In the genomic region with DNA sequence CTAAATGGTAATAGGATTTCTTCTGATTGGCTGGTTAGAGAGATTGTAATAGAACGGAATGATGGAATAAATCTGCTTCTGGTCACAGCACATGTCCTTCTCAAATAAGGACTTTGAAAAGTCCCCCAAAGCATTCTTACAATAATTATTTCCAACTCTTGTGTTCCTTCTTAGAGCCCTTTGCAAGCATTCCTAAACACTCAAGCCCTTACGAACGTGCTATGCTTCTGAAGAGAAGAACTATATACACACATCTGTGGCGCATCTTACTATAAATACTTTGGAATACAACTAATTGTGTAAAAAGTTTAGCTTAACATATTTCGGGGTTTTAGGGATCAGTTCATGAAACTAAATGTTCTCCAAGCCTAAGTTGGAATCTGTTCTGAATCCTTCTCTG, we compare ENCODE assay signal across 10 cellular contexts. TPM values are rescaled to one million over a fixed set of nuclear protein-coding genes. Genes with fewer than 3 reads are reported as not detected.
DNase-seq lines count a peak whose midpoint lies in the region; ATAC-seq, FAIRE-seq and TF ChIP-seq lines count a peak whose summit lies in the region.
"Had no signal": no experiment of that assay in that cellular context is flagged by ENCODE, and none has a peak within 500 bp of the region (broad histone marks: within the 10 kb centered on the region; RNA-seq: fewer than 3 reads in every experiment).

No MANE protein-coding gene starts in this region.

- 80% methylated on average over 5 of the region's 5 CpGs for WGBS in GM12878 (ENCODE audit: insufficient coverage, insufficient replicate concordance, low lambda C conversion rate, missing lambda C conversion rate)

- POLR2A ChIA-PET in GM12878 (lab: Charles Lee): interaction anchor here (0.7 to 2.5 kb wide), 10 partner anchors 14 to 356 kb away, joined by 3 to 14 read pairs (median 6); partner anchors contain the start of genes CLIC4 and RUNX3

- H3K27me3 ChIP-seq in GM12878 (replicated peaks in 1 of 2; ENCODE audit: control insufficient read depth in 2 of 2, insufficient read depth in 2 of 2, low read length in 1 of 2) (no peaks in the 10 kb centered on the region), layer of hippocampus (ENCODE audit: control insufficient read depth, insufficient read depth, low read length) (no peaks in the 10 kb centered on the region), subcutaneous abdominal adipose tissue (ENCODE audit: control insufficient read depth in 5 of 5, insufficient read depth in 4 of 5, low read length in 5 of 5) (no peaks in the 10 kb centered on the region)

- 0 out of 2 replicates have a peak overlapping the region, but pooled peaks have one; percentile 2 for H3K4me3 ChIP-seq in HFF-Myc (replicated peaks; ENCODE audit: low read depth, low read length)
- no peak overlapping the region for H3K4me3 ChIP-seq in GM12878
- H3K4me3 ChIP-seq in subcutaneous abdominal adipose tissue (ENCODE audit: low read depth in 1 of 5, low read length in 5 of 5): no peak overlapping the region

- no peak for TF ChIP-seq RAD21 in GM12878 (IDR thresholded peaks at IDR 0.05; ENCODE audit: insufficient read depth, low read depth, low read length)

- H3K4me1 ChIP-seq in GM12878 (ENCODE audit: control insufficient read depth, insufficient read depth, low read length) (peaks cover 7% of the 10 kb centered on the region; the same call in 1 of the 2 replicates), subcutaneous abdominal adipose tissue (ENCODE audit: control insufficient read depth in 5 of 5, insufficient read depth in 5 of 5, low read length in 5 of 5) (peaks cover 0 to 30% (median 14%) of the 10 kb centered on the region in 5 donors)

- no peaks in the 10 kb centered on the region for H4K20me1 ChIP-seq in GM12878 (ENCODE audit: control insufficient read depth, insufficient read depth)

- H3K27ac ChIP-seq in GM12878 (ENCODE audit: control insufficient read depth, insufficient read depth) (peak overlapping the region; percentile 34; the same call in 1 of the 2 replicates), layer of hippocampus (ENCODE audit: low read depth, low read length) (peak overlapping the region; percentile 62), subcutaneous abdominal adipose tissue (ENCODE audit: low read depth, low read length) (peak overlapping the region; percentile 88)

- TF ChIP-seq CTCF in HFF-Myc (IDR thresholded peaks at IDR 0.05; ENCODE audit: low read depth, low read length, missing control alignments) (no peak), GM12878 (IDR thresholded peaks at IDR 0.05 in 2 of 3, conservative IDR thresholded peaks at IDR 0.05 in 1 of 3; ENCODE audit: control insufficient read depth in 2 of 3, extremely low read depth in 1 of 3, insufficient read depth in 1 of 3, low read depth in 3 of 3, low read length in 3 of 3) (no peak)

- ATAC-seq in GM12878: no peak
- ATAC-seq in HG03280 (IDR thresholded peaks at IDR 0.05; ENCODE audit: unreplicated experiment): no peak
- no peak for ATAC-seq in GM21825 (IDR thresholded peaks at IDR 0.05; ENCODE audit: unreplicated experiment)
- no peak for ATAC-seq in HG03520 (IDR thresholded peaks at IDR 0.05; ENCODE audit: unreplicated experiment)

- no peak for FAIRE-seq in GM12878 (lab: Jason Lieb, UNC)
- FAIRE-seq: bronchial epithelial cell had no signal

- RAD21 ChIA-PET in GM12878 (lab: Charles Lee; ENCODE audit: unreplicated experiment): interaction anchor here (0.7 to 6.2 kb wide), 9 partner anchors 19 to 397 kb away, joined by 3 to 56 read pairs (median 7); partner anchors contain the start of gene CLIC4

- DNase-seq in HFF-Myc (ENCODE audit: extremely low read depth, low read depth): no peak
- DNase-seq in GM12878 (ENCODE audit: low read depth, low spot score): no peak
- no peak for DNase-seq in nucleus accumbens (lab: John Stamatoyannopoulos, UW)
- DNase-seq: SHP77 had no signal

- H3K36me3 ChIP-seq in GM12878 (ENCODE audit: control insufficient read depth in 2 of 2, insufficient read depth in 2 of 2, low read length in 1 of 2) (peaks cover 0 to under 1% of the 10 kb centered on the region in 2 experiments; a peak in 3 of 4 replicates), subcutaneous abdominal adipose tissue (ENCODE audit: control insufficient read depth in 5 of 5, insufficient read depth in 5 of 5, low read length in 5 of 5) (peaks cover 0 to 3% (median 0%) of the 10 kb centered on the region in 5 donors)

- TF ChIP-seq EP300 in GM12878 (IDR thresholded peaks at IDR 0.05; ENCODE audit: borderline replicate concordance in 1 of 2, control insufficient read depth in 1 of 2, low read depth in 2 of 2, low read length in 2 of 2): no peak

- in situ Hi-C loops in GM12878 (cut with MboI): no loop called here

- no peak overlapping the region for H2AFZ ChIP-seq in GM12878 (ENCODE audit: control insufficient read depth, low read depth, low read length)

- intact Hi-C loops in GM12878 (cut with micrococcal nuclease; ENCODE audit: unreplicated experiment): no loop called here

- no peak overlapping the region for H3K4me2 ChIP-seq in GM12878 (ENCODE audit: control insufficient read depth, insufficient read depth)

- CTCF ChIA-PET in GM12878 (lab: Yijun Ruan, JAX): interaction anchor here (0.8 to 7.2 kb wide), 8 partner anchors 10 to 82 kb away, joined by 3 to 42 read pairs (median 7); partner anchors contain the start of gene CLIC4

- no peaks in the 10 kb centered on the region for H3K9me3 ChIP-seq in GM12878 (replicated peaks; ENCODE audit: control insufficient read depth, insufficient read depth, low read length)
- no peaks in the 10 kb centered on the region for H3K9me3 ChIP-seq in subcutaneous abdominal adipose tissue (ENCODE audit: control insufficient read depth in 5 of 5, low read length in 5 of 5)

- no peak overlapping the region for H3K9ac ChIP-seq in GM12878 (ENCODE audit: control insufficient read depth, insufficient read depth, low read length)
- peak overlapping the region in 2 of 5 donors; percentile 51 to 59 for H3K9ac ChIP-seq in subcutaneous abdominal adipose tissue (ENCODE audit: low read length in 5 of 5)

- BruUV-seq in GM12878 (replicated peaks; lab: Mats Ljungman, UMichigan): TSS peak; percentile 11

- H3K79me2 ChIP-seq in GM12878 (ENCODE audit: control insufficient read depth, insufficient read depth, low read length): peaks cover 54% of the 10 kb centered on the region

- TF ChIP-seq POLR2A in GM12878 (IDR thresholded peaks at IDR 0.05; ENCODE audit: low read depth, low read length): no peak

- SMC1A ChIA-PET in GM12878 (lab: Charles Lee; ENCODE audit: uncharacterized antibody, unreplicated experiment): interaction anchor here (0.7 to 14.8 kb wide), 14 partner anchors 9 to 189 kb away, joined by 3 to 174 read pairs (median 4); partner anchors contain the start of gene CLIC4

TF ChIP-seq in GM12878, 131 proteins besides CTCF, POLR2A, EP300 and RAD21 (continues in another document):
- TF ChIP-seq IRF5 (IDR thresholded peaks at IDR 0.05; ENCODE audit: borderline replicate concordance) (no peak), NR2C2 (IDR thresholded peaks at IDR 0.05; ENCODE audit: borderline replicate concordance, control insufficient read depth, insufficient read length, low read depth) (no peak), EGR1 (IDR thresholded peaks at IDR 0.05; ENCODE audit: borderline replicate concordance in 1 of 2, low read depth in 2 of 2, low read length in 2 of 2) (no peak), CREB1 (IDR thresholded peaks at IDR 0.05; ENCODE audit: low read depth) (no peak), E2F4 (IDR thresholded peaks at IDR 0.05; ENCODE audit: low read depth, low read length) (no peak), YBX1 (IDR thresholded peaks at IDR 0.05) (no peak)

RNA-seq across cellular contexts. Expression of gene CLIC4, which starts 25.6 kb away (rescaled TPM):
- total RNA-seq in GM12878 (2013; cell fraction: nucleolus; rRNA removed): 47.2 and 52.6 TPM in 2 replicates
- total RNA-seq in GM12878 (2014; rRNA removed) (58.7 and 75.0 TPM in 2 replicates), GM12878 (2014; rRNA removed; fragmentation: Illumina TruSeq; extraction: Trizol) (79.4 and 81.4 TPM in 2 replicates), GM12878 (2021) (107 and 112 TPM in 2 replicates)
- polyA plus RNA-seq in GM12878 (2011; ENCODE audit: low read depth): 17.7 TPM
- polyA plus RNA-seq in GM12878 (2011; rRNA removed) (50.2 and 59.5 TPM in 2 replicates), GM12878 (2014; fragmentation: Illumina TruSeq; extraction: Trizol) (92.6 and 119 TPM in 2 replicates), GM12878 (2014; fragmentation: Nextera tagmentation; extraction: Ambion mirVana) (10 to 100 TPM; 20.4 to 26.5 TPM), GM12878 (2014; rRNA removed) (44.1 and 59.9 TPM in 2 replicates), GM12878 (2016; fragmentation: Nextera tagmentation; extraction: Ambion mirVana) (100 to 1,000 TPM in 1 of 2 experiments, 10 to 100 TPM in 1; 97.9 to 102 TPM)
- polyA plus RNA-seq in GM12878 (2011; cell fraction: cytosol; rRNA removed): 24.1 and 32.8 TPM in 2 replicates
- 18.8 and 20.0 TPM in 2 replicates for polyA plus RNA-seq in GM12878 (2011; cell fraction: nucleus; rRNA removed)
- polyA plus RNA-seq in GM12878 (2012): 35.1 and 43.5 TPM in 2 replicates
- 17.1 and 23.8 TPM in 2 replicates for polyA minus RNA-seq in GM12878 (2011; rRNA and poly(A)+ RNA removed)
- 18.4 and 21.4 TPM in 2 replicates for polyA minus RNA-seq in GM12878 (2011; cell fraction: cytosol; rRNA and poly(A)+ RNA removed)
- 10.4 and 16.9 TPM in 2 replicates for polyA minus RNA-seq in GM12878 (2011; cell fraction: nucleus; rRNA and poly(A)+ RNA removed)

Comparison
In these comparisons a context has a peak if more than half of its experiments do, and no peak if none do; other contexts are left out.
1. H3K27ac ChIP-seq: peak in every context shown above with its lines; median percentile 88 in subcutaneous abdominal adipose tissue; 62 in layer of hippocampus; 34 in GM12878.